8 cellular contexts compared by ENCODE assay signal in the genomic region with DNA sequence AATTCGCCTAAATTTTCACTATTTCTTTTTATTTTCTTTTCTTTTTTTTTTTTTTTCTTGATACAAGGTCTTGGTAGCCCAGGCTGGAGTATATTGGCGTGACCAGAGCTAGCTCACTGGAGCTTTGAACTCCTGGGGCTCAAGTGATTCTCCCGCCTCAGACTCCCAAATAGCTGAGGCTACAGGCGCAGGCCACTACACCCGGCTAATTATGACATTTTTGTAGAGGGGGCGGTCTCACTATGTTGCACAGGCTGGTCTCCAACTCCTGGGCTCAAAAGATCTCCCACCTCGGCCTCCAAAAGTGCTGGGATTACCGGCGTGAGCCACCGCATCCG. TPM values are rescaled to one million over a fixed set of nuclear protein-coding genes. Genes with fewer than 3 reads are reported as not detected.
DNase-seq lines count a peak whose midpoint lies in the region; ATAC-seq and TF ChIP-seq lines count a peak whose summit lies in the region.

No MANE protein-coding gene starts in this region.

- TF ChIP-seq EP300 in transverse colon (IDR thresholded peaks at IDR 0.05; ENCODE audit: low read depth): no peak

- H3K27me3 ChIP-seq in ascending aorta (no peaks in the 10 kb centered on the region), right lobe of liver (no peaks in the 10 kb centered on the region), transverse colon (peaks cover 7% of the 10 kb centered on the region)

- DNase-seq in activated naive CD4-positive, alpha-beta T cell treated with anti-CD3 and anti-CD28 coated beads for 36 hours: no peak
- no peak for DNase-seq in activated naive CD4-positive, alpha-beta T cell (lab: John Stamatoyannopoulos, UW)
- DNase-seq in ascending aorta (ENCODE audit: low spot score in 2 of 2) (no peak), right lobe of liver (no peak), transverse colon (no peak), HEK293T (ENCODE audit: extremely low spot score) (no peak), NCI-H146 treated with DMSO at 0.1 percent for 48 hours (lab: John Stamatoyannopoulos, UW; ENCODE audit: unreplicated experiment) (no peak)

- H3K27ac Mint-ChIP-seq in activated naive CD4-positive, alpha-beta T cell treated with anti-CD3 and anti-CD28 coated beads for 36 hours: peak overlapping the region; percentile 93

- H3K9me3 ChIP-seq in ascending aorta (no peaks in the 10 kb centered on the region), right lobe of liver (no peaks in the 10 kb centered on the region), transverse colon (no peaks in the 10 kb centered on the region)

- peak overlapping the region; percentile 88 to 95 for H3K27ac ChIP-seq in ascending aorta
- peak overlapping the region; percentile 70 to 87 (median 83) for H3K27ac ChIP-seq in right lobe of liver
- H3K27ac ChIP-seq in transverse colon: peak overlapping the region; percentile 83 to 91 (median 88)

- H3K4me3 Mint-ChIP-seq in activated naive CD4-positive, alpha-beta T cell treated with anti-CD3 and anti-CD28 coated beads for 36 hours: peak overlapping the region; percentile 94

- H3K4me3 ChIP-seq in ascending aorta: peak overlapping the region; percentile 64 to 77
- H3K4me3 ChIP-seq in right lobe of liver: peak overlapping the region; percentile 46 to 95 (median 78)
- H3K4me3 ChIP-seq in transverse colon: peak overlapping the region in 3 of 4 donors; percentile 61 to 78 (median 77)

- no peaks in the 10 kb centered on the region for H3K9me3 Mint-ChIP-seq in activated naive CD4-positive, alpha-beta T cell treated with anti-CD3 and anti-CD28 coated beads for 36 hours

- POLR2A ChIA-PET in HEK293T (lab: Yijun Ruan, JAX): interaction anchor here (1.0 to 2.3 kb wide), 6 partner anchors 10 to 343 kb away, joined by 3 to 12 read pairs (median 6); a partner anchor contains a TSS

- no peaks in the 10 kb centered on the region for H3K27me3 Mint-ChIP-seq in activated naive CD4-positive, alpha-beta T cell treated with anti-CD3 and anti-CD28 coated beads for 36 hours (ENCODE audit: low read depth)

- 68% methylated on average over 8 of the region's 11 CpGs for WGBS in right lobe of liver (ENCODE audit: insufficient coverage, low coverage, low lambda C conversion rate, missing lambda C conversion rate)
- 68 to 69% methylated on average over 8 to 11 of the region's 11 CpGs for WGBS in transverse colon (ENCODE audit: low coverage in 1 of 2), 2 donors

- H3K36me3 ChIP-seq in ascending aorta (no peaks in the 10 kb centered on the region), right lobe of liver (no peaks in the 10 kb centered on the region), transverse colon (no peaks in the 10 kb centered on the region)

- in situ Hi-C loops in transverse colon (cut with MboI; ENCODE audit: low pct_ligation_motif_present in 1 of 4, low pct_unique_long_range_greater_than_20kb in 1 of 4, low sequenced_read_pairs in 3 of 4): no loop called here

- intact Hi-C loops in activated naive CD4-positive, alpha-beta T cell treated with anti-CD3 and anti-CD28 coated beads for 36 hours (cut with micrococcal nuclease): no loop called here
- intact Hi-C loops in ascending aorta (cut with DNase I): loop anchor here (2.0 kb wide), 1 partner anchor 38 kb away; a partner anchor contains a TSS
- intact Hi-C loops in right lobe of liver (cut with DNase I): no loop called here
- intact Hi-C loops in transverse colon (cut with DNase I; ENCODE audit: low total_unique reads): no loop called here

- TF ChIP-seq CTCF in ascending aorta (IDR thresholded peaks at IDR 0.05): no peak
- no peak for TF ChIP-seq CTCF in right lobe of liver (IDR thresholded peaks at IDR 0.05)
- TF ChIP-seq CTCF in transverse colon (IDR thresholded peaks at IDR 0.05): no peak

- CTCF ChIA-PET in activated naive CD4-positive, alpha-beta T cell treated with anti-CD3 and anti-CD28 coated beads for 36 hours (lab: Charles Lee): interaction anchor here (0.6 to 2.0 kb wide), 3 partner anchors 10 to 785 kb away, joined by 3 to 5 read pairs (median 5); no protein-coding TSS in a partner anchor
- CTCF ChIA-PET in HEK293T (lab: Yijun Ruan, JAX): interaction anchor here (0.6 to 1.9 kb wide), 3 partner anchors 10 to 899 kb away, joined by 4 to 5 read pairs (median 4); no protein-coding TSS in a partner anchor

- ATAC-seq in right lobe of liver: no peak
- no peak for ATAC-seq in HG02678 (IDR thresholded peaks at IDR 0.05; ENCODE audit: unreplicated experiment)

- no peak for TF ChIP-seq POLR2A in right lobe of liver (IDR thresholded peaks at IDR 0.05)
- TF ChIP-seq POLR2A in transverse colon (IDR thresholded peaks at IDR 0.05): no peak

- peaks cover 5% of the 10 kb centered on the region for H3K4me1 Mint-ChIP-seq in activated naive CD4-positive, alpha-beta T cell treated with anti-CD3 and anti-CD28 coated beads for 36 hours (ENCODE audit: low read depth)

- H3K4me1 ChIP-seq in ascending aorta (peaks cover 0 to 4% of the 10 kb centered on the region in 2 donors), right lobe of liver (peaks cover 0 to 9% (median 0%) of the 10 kb centered on the region in 4 donors), transverse colon (peaks cover 0 to 10% (median 6%) of the 10 kb centered on the region in 4 donors)

- no peaks in the 10 kb centered on the region for H3K36me3 Mint-ChIP-seq in activated naive CD4-positive, alpha-beta T cell treated with anti-CD3 and anti-CD28 coated beads for 36 hours (ENCODE audit: low read depth)

TF ChIP-seq in HEK293T, 16 proteins besides CTCF, POLR2A, EP300 and RAD21:
- TF ChIP-seq, protein P1, sequence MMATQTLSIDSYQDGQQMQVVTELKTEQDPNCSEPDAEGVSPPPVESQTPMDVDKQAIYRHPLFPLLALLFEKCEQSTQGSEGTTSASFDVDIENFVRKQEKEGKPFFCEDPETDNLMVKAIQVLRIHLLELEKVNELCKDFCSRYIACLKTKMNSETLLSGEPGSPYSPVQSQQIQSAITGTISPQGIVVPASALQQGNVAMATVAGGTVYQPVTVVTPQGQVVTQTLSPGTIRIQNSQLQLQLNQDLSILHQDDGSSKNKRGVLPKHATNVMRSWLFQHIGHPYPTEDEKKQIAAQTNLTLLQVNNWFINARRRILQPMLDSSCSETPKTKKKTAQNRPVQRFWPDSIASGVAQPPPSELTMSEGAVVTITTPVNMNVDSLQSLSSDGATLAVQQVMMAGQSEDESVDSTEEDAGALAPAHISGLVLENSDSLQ (IDR thresholded peaks at IDR 0.05): no peak
- no peak for TF ChIP-seq NFRKB (IDR thresholded peaks at IDR 0.05)
- no peak for TF ChIP-seq ELF4 (IDR thresholded peaks at IDR 0.05)
- TF ChIP-seq LEF1 (IDR thresholded peaks at IDR 0.05; ENCODE audit: borderline replicate concordance): no peak
- no peak for TF ChIP-seq ZNF384 (IDR thresholded peaks at IDR 0.05)
- TF ChIP-seq FOXK2 (IDR thresholded peaks at IDR 0.05): no peak
- TF ChIP-seq CTBP1 (IDR thresholded peaks at IDR 0.05; ENCODE audit: borderline replicate concordance): no peak
- no peak for TF ChIP-seq BHLHE40 (IDR thresholded peaks at IDR 0.05; ENCODE audit: borderline replicate concordance)
- no peak for TF ChIP-seq L3MBTL2 (conservative IDR thresholded peaks at IDR 0.05)
- no peak for TF ChIP-seq ARNT (IDR thresholded peaks at IDR 0.05)
- TF ChIP-seq FOXM1 (IDR thresholded peaks at IDR 0.05; ENCODE audit: borderline replicate concordance): no peak
- TF ChIP-seq FOXA1 (IDR thresholded peaks at IDR 0.05): no peak
- no peak for TF ChIP-seq SP1 (IDR thresholded peaks at IDR 0.05)
- TF ChIP-seq SUZ12 (IDR thresholded peaks at IDR 0.05): no peak
- TF ChIP-seq TARDBP (IDR thresholded peaks at IDR 0.05): no peak
- TF ChIP-seq HDGF (IDR thresholded peaks at IDR 0.05; ENCODE audit: borderline replicate concordance): no peak

RNA-seq across cellular contexts. Expression of a gene that starts 37.3 kb away (rescaled TPM):
- total RNA-seq in activated naive CD4-positive, alpha-beta T cell treated with anti-CD3 and anti-CD28 coated beads for 36 hours: 100 to 1,000 TPM in 1 of 2 experiments, 10 to 100 TPM in 1; 87.9 to 102 TPM
- total RNA-seq in ascending aorta: 107 TPM
- total RNA-seq in right lobe of liver: 10 to 100 TPM; 32.1 to 61.9 (median 50.4) TPM
- 100 to 1,000 TPM in 3 of 4 donors, 10 to 100 TPM in 1; 88.4 to 211 (median 119) TPM for total RNA-seq in transverse colon
